1 cellular context compared by ENCODE assay signal in the genomic region with DNA sequence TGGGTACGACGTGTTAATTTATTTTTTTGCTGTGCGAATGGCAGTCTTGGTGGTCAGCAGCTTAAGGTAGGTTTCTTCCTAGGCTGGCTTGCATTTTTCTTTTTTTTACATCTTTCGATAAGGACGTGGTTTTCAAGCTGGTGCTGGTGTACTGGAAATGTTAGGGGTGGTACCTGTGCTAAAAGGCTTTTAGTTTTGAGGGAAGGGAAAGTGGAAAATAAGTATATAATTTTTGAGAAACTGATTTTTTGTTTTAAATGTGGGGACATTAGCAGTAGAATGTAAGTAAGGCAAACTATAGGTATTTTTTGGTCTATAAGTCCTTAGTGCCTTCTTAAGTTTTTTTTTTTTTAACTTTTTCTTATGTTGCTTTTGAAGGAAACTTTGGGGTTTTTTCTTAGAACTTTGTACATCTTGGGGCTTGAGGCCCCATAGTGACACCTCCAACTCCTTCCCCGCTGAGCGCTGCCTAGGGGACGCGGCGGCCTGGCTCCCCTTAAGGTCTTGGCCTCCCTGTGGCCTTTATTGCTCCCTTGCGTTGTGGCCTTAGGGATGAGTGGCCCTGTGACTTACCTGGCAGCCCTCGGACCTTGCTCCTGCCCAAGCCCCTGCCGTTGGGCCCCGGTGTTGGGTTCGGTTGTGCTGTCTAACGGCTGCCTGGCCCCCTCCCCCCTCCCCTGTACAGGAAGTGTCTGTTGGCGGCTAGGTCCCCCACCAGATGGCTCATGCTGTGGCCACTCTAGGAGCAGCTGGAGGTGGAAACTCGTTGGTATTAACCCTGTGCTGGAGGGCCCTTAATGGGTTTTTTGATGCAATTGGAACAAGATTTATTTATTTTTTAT.
TF ChIP-seq lines count a peak whose summit lies in the region.

No MANE protein-coding gene starts in this region.

TF ChIP-seq in K562, 482 proteins besides CTCF, POLR2A, EP300 and RAD21 (continued from another document and continues in another):
- peak; percentile 85 for TF ChIP-seq ZNF511 (CRISPR knock-in tag; IDR thresholded peaks at IDR 0.05)
- peak; percentile 60; the same call in 1 of the 2 replicates for TF ChIP-seq TEAD4 (IDR thresholded peaks at IDR 0.05; ENCODE audit: low read length)
- TF ChIP-seq TEAD4 (CRISPR knock-in tag; IDR thresholded peaks at IDR 0.05; ENCODE audit: borderline replicate concordance) = no peak
- TF ChIP-seq ILF3 (IDR thresholded peaks at IDR 0.05; ENCODE audit: borderline replicate concordance) = no peak
- no peak for TF ChIP-seq ZNF133 (CRISPR knock-in tag; IDR thresholded peaks at IDR 0.05)
- TF ChIP-seq MCM3 (IDR thresholded peaks at IDR 0.05) = no peak
- peak; percentile 86 for TF ChIP-seq MTA3 (IDR thresholded peaks at IDR 0.05; ENCODE audit: borderline replicate concordance)
- TF ChIP-seq SRSF9 (IDR thresholded peaks at IDR 0.05; ENCODE audit: borderline replicate concordance, low read depth, low read length) = no peak
- peak; percentile 75 for TF ChIP-seq MYNN (IDR thresholded peaks at IDR 0.05)
- TF ChIP-seq MYNN (CRISPR knock-in tag; IDR thresholded peaks at IDR 0.05) = no peak
- TF ChIP-seq MIER1 (IDR thresholded peaks at IDR 0.05; ENCODE audit: low read depth) = no peak
- TF ChIP-seq, protein P1, sequence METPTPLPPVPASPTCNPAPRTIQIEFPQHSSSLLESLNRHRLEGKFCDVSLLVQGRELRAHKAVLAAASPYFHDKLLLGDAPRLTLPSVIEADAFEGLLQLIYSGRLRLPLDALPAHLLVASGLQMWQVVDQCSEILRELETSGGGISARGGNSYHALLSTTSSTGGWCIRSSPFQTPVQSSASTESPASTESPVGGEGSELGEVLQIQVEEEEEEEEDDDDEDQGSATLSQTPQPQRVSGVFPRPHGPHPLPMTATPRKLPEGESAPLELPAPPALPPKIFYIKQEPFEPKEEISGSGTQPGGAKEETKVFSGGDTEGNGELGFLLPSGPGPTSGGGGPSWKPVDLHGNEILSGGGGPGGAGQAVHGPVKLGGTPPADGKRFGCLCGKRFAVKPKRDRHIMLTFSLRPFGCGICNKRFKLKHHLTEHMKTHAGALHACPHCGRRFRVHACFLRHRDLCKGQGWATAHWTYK (CRISPR knock-in tag; IDR thresholded peaks at IDR 0.05) = peak; percentile 87; the same call in 1 of the 2 replicates
- no peak for TF ChIP-seq CSDE1 (IDR thresholded peaks at IDR 0.05)
- TF ChIP-seq ZEB2 (IDR thresholded peaks at IDR 0.05) = 0 out of 2 replicates have a peak, but pooled peaks have one; percentile 33
- TF ChIP-seq NRF1 (conservative IDR thresholded peaks at IDR 0.05 in 1 of 2, IDR thresholded peaks at IDR 0.05 in 1 of 2) = no peak
- no peak; the same call in 1 of the 2 replicates for TF ChIP-seq EGR1 (conservative IDR thresholded peaks at IDR 0.05)
- no peak for TF ChIP-seq TCFL5 (CRISPR knock-in tag; conservative IDR thresholded peaks at IDR 0.05)
- TF ChIP-seq RBM17 (IDR thresholded peaks at IDR 0.05; ENCODE audit: borderline replicate concordance, low read depth, low read length) = no peak
- no peak for TF ChIP-seq BRD9 (IDR thresholded peaks at IDR 0.05; ENCODE audit: low read depth, partially characterized antibody)
- TF ChIP-seq ETV6 (IDR thresholded peaks at IDR 0.05; ENCODE audit: borderline replicate concordance in 1 of 2, low read depth in 2 of 2, low read length in 1 of 2) = no peak
- 0 out of 2 replicates have a peak, but pooled peaks have one; percentile 56 for TF ChIP-seq ETV6 (CRISPR knock-in tag; IDR thresholded peaks at IDR 0.05; ENCODE audit: borderline replicate concordance)
- TF ChIP-seq ZNF165 (CRISPR knock-in tag; IDR thresholded peaks at IDR 0.05; ENCODE audit: borderline replicate concordance) = no peak
- TF ChIP-seq ETV5 (CRISPR knock-in tag; IDR thresholded peaks at IDR 0.05; ENCODE audit: low read depth) = peak; percentile 62; the same call in 1 of the 2 replicates
- TF ChIP-seq, protein P2, sequence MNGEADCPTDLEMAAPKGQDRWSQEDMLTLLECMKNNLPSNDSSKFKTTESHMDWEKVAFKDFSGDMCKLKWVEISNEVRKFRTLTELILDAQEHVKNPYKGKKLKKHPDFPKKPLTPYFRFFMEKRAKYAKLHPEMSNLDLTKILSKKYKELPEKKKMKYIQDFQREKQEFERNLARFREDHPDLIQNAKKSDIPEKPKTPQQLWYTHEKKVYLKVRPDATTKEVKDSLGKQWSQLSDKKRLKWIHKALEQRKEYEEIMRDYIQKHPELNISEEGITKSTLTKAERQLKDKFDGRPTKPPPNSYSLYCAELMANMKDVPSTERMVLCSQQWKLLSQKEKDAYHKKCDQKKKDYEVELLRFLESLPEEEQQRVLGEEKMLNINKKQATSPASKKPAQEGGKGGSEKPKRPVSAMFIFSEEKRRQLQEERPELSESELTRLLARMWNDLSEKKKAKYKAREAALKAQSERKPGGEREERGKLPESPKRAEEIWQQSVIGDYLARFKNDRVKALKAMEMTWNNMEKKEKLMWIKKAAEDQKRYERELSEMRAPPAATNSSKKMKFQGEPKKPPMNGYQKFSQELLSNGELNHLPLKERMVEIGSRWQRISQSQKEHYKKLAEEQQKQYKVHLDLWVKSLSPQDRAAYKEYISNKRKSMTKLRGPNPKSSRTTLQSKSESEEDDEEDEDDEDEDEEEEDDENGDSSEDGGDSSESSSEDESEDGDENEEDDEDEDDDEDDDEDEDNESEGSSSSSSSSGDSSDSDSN (IDR thresholded peaks at IDR 0.05; ENCODE audit: borderline replicate concordance in 1 of 2, low read depth in 2 of 2, low read length in 2 of 2) = 0 out of 4 replicates have a peak, but pooled peaks of 1 of the 2 experiments have one; percentile 63
- TF ChIP-seq SAP30 (IDR thresholded peaks at IDR 0.05; ENCODE audit: borderline replicate concordance, insufficient read depth, low read depth, low read length, poor library complexity, severe bottlenecking) = peak; percentile 64
- no peak for TF ChIP-seq GTF2A2 (tag; IDR thresholded peaks at IDR 0.05)
- TF ChIP-seq ARID3A (IDR thresholded peaks at IDR 0.05; ENCODE audit: borderline replicate concordance, low read depth, low read length) = peak; percentile 86; the same call in 1 of the 2 replicates
- peak; percentile 99 for TF ChIP-seq SP2 (IDR thresholded peaks at IDR 0.05; ENCODE audit: extremely low read depth, low read depth, low read length, poor library complexity, severe bottlenecking)
- TF ChIP-seq SPI1 (IDR thresholded peaks at IDR 0.05; ENCODE audit: borderline replicate concordance, low read depth, low read length) = peak; percentile 64
- TF ChIP-seq, protein P3, sequence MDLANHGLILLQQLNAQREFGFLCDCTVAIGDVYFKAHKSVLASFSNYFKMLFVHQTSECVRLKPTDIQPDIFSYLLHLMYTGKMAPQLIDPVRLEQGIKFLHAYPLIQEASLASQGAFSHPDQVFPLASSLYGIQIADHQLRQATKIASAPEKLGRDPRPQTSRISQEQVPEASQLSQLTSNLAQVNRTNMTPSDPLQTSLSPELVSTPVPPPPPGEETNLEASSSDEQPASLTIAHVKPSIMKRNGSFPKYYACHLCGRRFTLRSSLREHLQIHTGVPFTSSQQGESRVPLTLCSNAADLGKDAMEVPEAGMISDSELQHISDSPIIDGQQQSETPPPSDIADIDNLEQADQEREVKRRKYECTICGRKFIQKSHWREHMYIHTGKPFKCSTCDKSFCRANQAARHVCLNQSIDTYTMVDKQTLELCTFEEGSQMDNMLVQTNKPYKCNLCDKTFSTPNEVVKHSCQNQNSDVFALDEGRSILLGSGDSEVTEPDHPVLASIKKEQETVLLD (IDR thresholded peaks at IDR 0.05) = peak; percentile 66; the same call in 1 of the 2 replicates
- TF ChIP-seq NR4A1 (CRISPR knock-in tag; IDR thresholded peaks at IDR 0.05) = no peak
- peak; percentile 67 for TF ChIP-seq NR4A1 (tag; IDR thresholded peaks at IDR 0.05)
- no peak for TF ChIP-seq POU5F1 (IDR thresholded peaks at IDR 0.05; ENCODE audit: borderline replicate concordance, low read depth, low read length, partially characterized antibody)
- TF ChIP-seq, protein P4, sequence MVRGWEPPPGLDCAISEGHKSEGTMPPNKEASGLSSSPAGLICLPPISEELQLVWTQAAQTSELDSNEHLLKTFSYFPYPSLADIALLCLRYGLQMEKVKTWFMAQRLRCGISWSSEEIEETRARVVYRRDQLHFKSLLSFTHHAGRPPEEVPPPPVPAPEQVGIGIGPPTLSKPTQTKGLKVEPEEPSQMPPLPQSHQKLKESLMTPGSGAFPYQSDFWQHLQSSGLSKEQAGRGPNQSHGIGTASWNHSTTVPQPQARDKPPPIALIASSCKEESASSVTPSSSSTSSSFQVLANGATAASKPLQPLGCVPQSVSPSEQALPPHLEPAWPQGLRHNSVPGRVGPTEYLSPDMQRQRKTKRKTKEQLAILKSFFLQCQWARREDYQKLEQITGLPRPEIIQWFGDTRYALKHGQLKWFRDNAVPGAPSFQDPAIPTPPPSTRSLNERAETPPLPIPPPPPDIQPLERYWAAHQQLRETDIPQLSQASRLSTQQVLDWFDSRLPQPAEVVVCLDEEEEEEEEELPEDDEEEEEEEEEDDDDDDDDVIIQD (CRISPR knock-in tag; IDR thresholded peaks at IDR 0.05) = no peak
- TF ChIP-seq ZNF398 (CRISPR knock-in tag; IDR thresholded peaks at IDR 0.05) = no peak
- TF ChIP-seq MAFF (IDR thresholded peaks at IDR 0.05; ENCODE audit: low read length) = no peak
- TF ChIP-seq PTBP1 (IDR thresholded peaks at IDR 0.05; ENCODE audit: low read depth, low read length) = 0 out of 2 replicates have a peak, but pooled peaks have one; percentile 19
- TF ChIP-seq TSC22D4 (tag; IDR thresholded peaks at IDR 0.05) = no peak
- TF ChIP-seq SIRT6 (IDR thresholded peaks at IDR 0.05; ENCODE audit: low read depth, low read length) = no peak
- no peak for TF ChIP-seq DEAF1 (CRISPR knock-in tag; IDR thresholded peaks at IDR 0.05)
- TF ChIP-seq KDM1A (IDR thresholded peaks at IDR 0.05) = peak in 1 of 2 experiments; percentile 70; a peak in 1 of 4 replicates
- TF ChIP-seq BCOR (IDR thresholded peaks at IDR 0.05) = no peak
- TF ChIP-seq NBN (IDR thresholded peaks at IDR 0.05; ENCODE audit: low read depth) = peak; percentile 68; the same call in 1 of the 2 replicates
- no peak for TF ChIP-seq TFAM (CRISPR knock-in tag; conservative IDR thresholded peaks at IDR 0.05)
- TF ChIP-seq ZBTB8A (IDR thresholded peaks at IDR 0.05; ENCODE audit: partially characterized antibody) = no peak
- no peak for TF ChIP-seq RBM34 (IDR thresholded peaks at IDR 0.05; ENCODE audit: borderline replicate concordance, insufficient read depth, low read length)
